Comparison of ENCODE assay signal across 22 cellular contexts in genomic region chr6:56019973-56020372, GRCh38.
"Had no signal": no experiment of that assay in that cellular context is flagged by ENCODE, and none has a peak within 500 bp of the region (broad histone marks: within the 10 kb centered on the region; RNA-seq: fewer than 3 reads in every experiment).

No MANE protein-coding gene starts in this region.

- H3K9me3 ChIP-seq: MG63 had no signal

- DNase-seq: activated CD4-positive, CD25-positive, alpha-beta regulatory T cell; activated CD8-positive, alpha-beta memory T cell treated with anti-CD3 and anti-CD28 coated beads, Interleukin-2, amount 50 U/mL, for 48 hours; activated CD8-positive, alpha-beta T cell treated with anti-CD3 and anti-CD28 coated beads, Interleukin-2, amount 10 ng/mL, durations not matched to agents 7 days and 5 days; activated effector memory CD4-positive, alpha-beta T cell treated with Interleukin-2 at 50 U/mL for 16 hours; activated naive CD4-positive, alpha-beta T cell; activated T-cell treated with anti-CD3 and anti-CD28 coated beads, Interleukin-2, amount 50 U/mL, for 1 hour; amygdala; MG63; MV-4-11; NCI-H1092 treated with DMSO at 0.1 percent for 48 hours; NCI-H1417 treated with DMSO at 0.1 percent for 48 hours; NCI-H1694; NCI-H2029; NCI-H2107; NCI-H2171 treated with DMSO at 0.1 percent for 48 hours; NCI-H345; NCI-H510A; NCI-H526 treated with DMSO at 0.1 percent for 48 hours; NCI-H82; T-cell had no signal

- H3K27ac ChIP-seq: SK-N-MC, VCaP had no signal

- ATAC-seq: activated CD8-positive, alpha-beta T cell treated with anti-CD3 and anti-CD28 coated beads, Interleukin-2, amount 10 ng/mL, durations not matched to agents 7 days and 5 days; T-cell had no signal

- H3K36me3 ChIP-seq: MG63 had no signal

- H3K27me3 ChIP-seq: MG63 had no signal

- H3K4me3 ChIP-seq: MG63, SK-N-MC had no signal
